ENCODE assay signal across 1 cellular context in the genomic region with DNA sequence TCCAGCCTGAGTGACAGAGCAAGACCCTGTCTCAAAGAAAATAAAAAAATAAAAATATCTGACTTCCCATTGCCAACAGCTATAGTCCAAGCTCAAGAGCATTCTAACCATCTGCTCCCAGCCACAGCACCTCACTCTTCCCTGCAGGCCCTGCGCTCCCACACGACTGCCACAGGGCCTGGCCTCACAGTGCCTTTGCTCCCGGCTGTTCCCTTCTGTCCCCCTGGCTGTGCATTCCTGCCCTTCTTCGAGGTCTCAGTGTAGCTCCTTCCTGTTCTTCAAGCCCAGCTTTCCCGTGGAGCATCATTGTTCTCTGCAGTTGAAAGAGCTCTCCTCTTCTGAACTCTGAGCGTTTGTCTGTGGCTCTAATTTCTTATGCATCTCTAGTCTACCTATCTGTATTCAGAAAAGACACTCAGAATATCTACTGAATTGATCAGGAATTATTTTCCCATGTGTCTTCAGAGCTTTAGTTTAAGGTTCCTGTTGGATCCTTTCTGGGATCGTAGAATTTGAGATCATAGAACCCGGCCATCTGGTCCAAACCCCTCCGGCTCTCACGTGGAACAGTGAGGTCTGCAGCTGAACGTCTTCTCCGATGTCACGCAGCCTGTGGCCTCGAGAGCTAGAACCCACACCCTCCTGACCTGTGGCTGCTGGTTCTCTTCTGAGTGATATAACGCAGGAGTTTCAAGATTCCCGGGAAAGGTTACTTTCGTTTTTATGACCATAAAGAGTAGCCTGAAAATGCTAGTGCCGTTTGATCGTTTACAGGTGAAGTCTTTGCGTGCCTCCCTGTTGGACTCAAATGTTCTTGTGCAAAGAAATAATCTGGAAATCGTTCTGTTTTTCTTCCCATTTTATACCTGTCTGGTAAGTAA.
TF ChIP-seq lines count a peak whose summit lies in the region.

No MANE protein-coding gene starts in this region.

TF ChIP-seq in IMR-90, 13 proteins besides CTCF, POLR2A, EP300 and RAD21:
- TF ChIP-seq SMC3 (IDR thresholded peaks at IDR 0.05; ENCODE audit: low read depth, low read length): no peak
- no peak for TF ChIP-seq CHD1 (IDR thresholded peaks at IDR 0.05; ENCODE audit: low read depth, low read length)
- no peak for TF ChIP-seq BHLHE40 (IDR thresholded peaks at IDR 0.05; ENCODE audit: low read depth, low read length)
- no peak for TF ChIP-seq FOS (IDR thresholded peaks at IDR 0.05; ENCODE audit: low read depth, low read length)
- no peak for TF ChIP-seq ELK1 (IDR thresholded peaks at IDR 0.05; ENCODE audit: borderline replicate concordance, low read depth, low read length)
- no peak for TF ChIP-seq MAZ (IDR thresholded peaks at IDR 0.05; ENCODE audit: borderline replicate concordance, low read depth, low read length)
- no peak for TF ChIP-seq RCOR1 (IDR thresholded peaks at IDR 0.05; ENCODE audit: insufficient replicate concordance, low read length)
- TF ChIP-seq CEBPB (IDR thresholded peaks at IDR 0.05; ENCODE audit: low read depth, low read length): no peak
- TF ChIP-seq MXI1 (IDR thresholded peaks at IDR 0.05; ENCODE audit: borderline replicate concordance, low read depth, low read length): no peak
TF ChIP-seq in IMR-90: peak in this region for 0.
